Comparison of ENCODE assay signal across 27 cellular contexts in genomic region chr15:25054943-25055342, GRCh38.
DNase-seq lines count a peak whose midpoint lies in the region; TF ChIP-seq lines count a peak whose summit lies in the region.
"Had no signal": no experiment of that assay in that cellular context is flagged by ENCODE, and none has a peak within 500 bp of the region (broad histone marks: within the 10 kb centered on the region; RNA-seq: fewer than 3 reads in every experiment).

No MANE protein-coding gene starts in this region.

- H3K27ac Mint-ChIP-seq in type B pancreatic cell = no peak overlapping the region
- H3K27ac Mint-ChIP-seq: activated CD4-positive, alpha-beta memory T cell treated with anti-CD3 and anti-CD28 coated beads, Interleukin-2, amount 10 ng/mL, durations not matched to agents 7 days and 5 days; activated naive CD8-positive, alpha-beta T cell treated with anti-CD3 and anti-CD28 coated beads for 36 hours; activated T-helper 2 cell treated with anti-CD3 and anti-CD28 coated beads, Interferon-gamma antibody, Interleukin-2, Interleukin-4, amounts not matched to agents 10 μg/mL and 5 μg/mL and 100 μg/mL, durations not matched to agents 14 hours and 24 hours and 36 hours; CD4-positive, alpha-beta T cell; HFFc6 had no signal

- no peaks in the 10 kb centered on the region for H3K79me2 ChIP-seq in osteoblast (ENCODE audit: insufficient read depth, low read length)

- H3K9me3 ChIP-seq in osteoblast (ENCODE audit: low read depth, low read length) = peaks cover 96% of the 10 kb centered on the region
- H3K9me3 ChIP-seq: SJCRH30 had no signal

- no peaks in the 10 kb centered on the region for H3K27me3 Mint-ChIP-seq in type B pancreatic cell
- H3K27me3 Mint-ChIP-seq: activated CD4-positive, alpha-beta memory T cell treated with anti-CD3 and anti-CD28 coated beads, Interleukin-2, amount 10 ng/mL, durations not matched to agents 7 days and 5 days; activated naive CD8-positive, alpha-beta T cell treated with anti-CD3 and anti-CD28 coated beads for 36 hours; CD4-positive, alpha-beta T cell had no signal

- H3K4me1 ChIP-seq in osteoblast (ENCODE audit: insufficient read depth, low read length) = no peaks in the 10 kb centered on the region
- H3K4me1 ChIP-seq: left ventricle myocardium inferior, SJCRH30 had no signal

- H3K4me3 ChIP-seq in coronary artery (peak overlapping the region; percentile 38), osteoblast (ENCODE audit: insufficient read depth, low read length) (no peak overlapping the region)
- H3K4me3 ChIP-seq: left ventricle myocardium inferior, SJCRH30 had no signal

- H3K4me1 Mint-ChIP-seq in type B pancreatic cell (ENCODE audit: unreplicated experiment) = no peaks in the 10 kb centered on the region
- H3K4me1 Mint-ChIP-seq: activated CD4-positive, alpha-beta memory T cell treated with anti-CD3 and anti-CD28 coated beads, Interleukin-2, amount 10 ng/mL, durations not matched to agents 7 days and 5 days; activated naive CD8-positive, alpha-beta T cell treated with anti-CD3 and anti-CD28 coated beads for 36 hours had no signal

- no peak overlapping the region for H2AFZ ChIP-seq in osteoblast (ENCODE audit: low read length)

- H3K4me2 ChIP-seq in osteoblast (ENCODE audit: insufficient read depth, low read length) = no peak overlapping the region

- peaks cover 67% of the 10 kb centered on the region for H3K36me3 ChIP-seq in osteoblast (ENCODE audit: insufficient read depth, low read length)

- no peak overlapping the region for H3K4me3 Mint-ChIP-seq in type B pancreatic cell
- H3K4me3 Mint-ChIP-seq: activated CD4-positive, alpha-beta memory T cell treated with anti-CD3 and anti-CD28 coated beads, Interleukin-2, amount 10 ng/mL, durations not matched to agents 7 days and 5 days; activated naive CD8-positive, alpha-beta T cell treated with anti-CD3 and anti-CD28 coated beads for 36 hours; CD4-positive, alpha-beta T cell; HFFc6 had no signal

- H3K36me3 Mint-ChIP-seq in type B pancreatic cell = peaks cover 91% of the 10 kb centered on the region

- H3K27me3 ChIP-seq in osteoblast (ENCODE audit: insufficient read depth, low read length) = no peaks in the 10 kb centered on the region
- H3K27me3 ChIP-seq: SJCRH30 had no signal

- peak; percentile 41 for DNase-seq in activated CD8-positive, alpha-beta memory T cell treated with anti-CD3 and anti-CD28 coated beads for 24 hours
- DNase-seq in activated CD8-positive, alpha-beta memory T cell treated with anti-CD3 and anti-CD28 coated beads, Interleukin-2, amount 50 U/mL, for 4 hours = no peak
- no peak for DNase-seq in coronary artery (ENCODE audit: low spot score)
- peak; percentile 35 for DNase-seq in osteoblast (ENCODE audit: insufficient read length, low spot score, missing footprints)
- DNase-seq in type B pancreatic cell (ENCODE audit: extremely low spot score, unreplicated experiment) = peak; percentile 37
- DNase-seq in NCI-H1048 (lab: John Stamatoyannopoulos, UW) = no peak
- no peak for DNase-seq in effector CD4-positive, alpha-beta T cell
- no peak for DNase-seq in NK-92 treated with Interleukin-12 subunit alpha and Interleukin-12 subunit beta, amount 100 ng/mL, for 24 hours (lab: John Stamatoyannopoulos, UW)
- DNase-seq: 8988T; activated CD4-positive, alpha-beta memory T cell treated with anti-CD3 and anti-CD28 coated beads, Interleukin-2, amount 10 ng/mL, durations not matched to agents 7 days and 5 days; activated naive CD8-positive, alpha-beta T cell treated with anti-CD3 and anti-CD28 coated beads for 36 hours; activated T-cell treated with anti-CD3 and anti-CD28 coated beads for 4 hours; CD4-positive, alpha-beta T cell; effector memory CD4-positive, alpha-beta T cell; erythroblast; glutamatergic neuron; GOT3; HFFc6; left ventricle myocardium inferior; mesendoderm; NCI-H1694; RPMI8226; SJCRH30; stimulated activated CD4-positive, alpha-beta T cell treated with anti-CD3 and anti-CD28 coated beads, Interleukin-15, amount 100 ng/mL, for 24 hours; stimulated activated CD4-positive, alpha-beta T cell treated with anti-CD3 and anti-CD28 coated beads, Interleukin-4, amount 100 ng/mL, for 4 hours; trophoblast cell had no signal

- H3K9me3 Mint-ChIP-seq in type B pancreatic cell = peaks cover 25% of the 10 kb centered on the region

- no peak overlapping the region for H3K27ac ChIP-seq in coronary artery
- no peak overlapping the region for H3K27ac ChIP-seq in osteoblast (ENCODE audit: low read depth, low read length)
- H3K27ac ChIP-seq: left ventricle myocardium inferior, SJCRH30 had no signal

- TF ChIP-seq CTCF in coronary artery (IDR thresholded peaks at IDR 0.05) (no peak), osteoblast (IDR thresholded peaks at IDR 0.05; ENCODE audit: extremely low read depth, low read depth, low read length) (no peak), type B pancreatic cell (conservative IDR thresholded peaks at IDR 0.05) (no peak)

- H4K20me1 ChIP-seq in osteoblast (ENCODE audit: insufficient read depth, low read length) = no peaks in the 10 kb centered on the region

Comparison
In these comparisons a context has a peak if more than half of its experiments do, and no peak if none do; other contexts are left out.
1. DNase-seq: peak in activated CD8-positive, alpha-beta memory T cell treated with anti-CD3 and anti-CD28 coated beads for 24 hours (single experiment), osteoblast (single experiment) and type B pancreatic cell (single experiment); none in activated CD8-positive, alpha-beta memory T cell treated with anti-CD3 and anti-CD28 coated beads, Interleukin-2, amount 50 U/mL, for 4 hours (single experiment), coronary artery (single experiment), NCI-H1048 (single experiment), effector CD4-positive, alpha-beta T cell (single experiment) and NK-92 treated with Interleukin-12 subunit alpha and Interleukin-12 subunit beta, amount 100 ng/mL, for 24 hours (single experiment).